Comparison of ENCODE assay signal across 1 cellular context in the genomic region with DNA sequence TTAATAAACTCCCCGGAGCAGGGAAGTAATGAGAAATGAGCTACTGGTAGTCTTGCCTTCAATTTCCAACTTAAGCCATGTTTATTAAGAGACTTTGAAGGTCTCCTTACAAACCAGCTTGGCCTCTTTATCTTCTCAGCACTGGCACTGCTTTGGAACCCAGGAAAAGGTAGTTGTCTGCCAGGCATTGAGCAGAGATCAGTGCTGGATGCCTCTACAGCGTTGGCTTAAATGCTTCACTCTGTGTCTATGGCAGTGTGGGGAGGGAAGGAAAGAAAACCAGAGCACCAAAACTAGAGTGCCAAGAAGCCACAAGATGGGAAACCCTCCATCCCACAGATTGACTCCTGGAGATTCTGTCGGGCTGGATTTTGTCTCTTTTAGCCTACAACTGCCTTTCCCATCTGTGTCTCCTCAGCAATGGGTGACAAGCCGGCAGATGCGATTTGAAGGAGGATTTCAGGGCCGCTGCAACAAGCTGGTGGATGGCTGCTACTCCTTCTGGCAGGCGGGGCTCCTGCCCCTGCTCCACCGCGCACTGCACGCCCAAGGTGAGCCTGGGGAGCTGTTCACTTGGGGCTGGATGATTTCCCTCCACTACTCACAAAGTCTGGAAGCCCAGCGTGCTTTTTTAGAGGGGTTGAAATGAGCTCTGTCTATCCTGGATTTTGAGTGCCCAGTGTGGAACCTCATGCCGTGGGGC.
A peak's percentile ranks its signal among the peaks of the same experiment; 100 is the strongest.
TF ChIP-seq lines count a peak whose summit lies in the region.

No MANE protein-coding gene starts in this region.

TF ChIP-seq in K562, 482 proteins besides CTCF, POLR2A, EP300 and RAD21 (continued from another document):
- TF ChIP-seq YY1 (IDR thresholded peaks at IDR 0.05; ENCODE audit: borderline replicate concordance in 1 of 3, control insufficient read depth in 1 of 3, extremely low read depth in 1 of 3, insufficient read depth in 3 of 3, insufficient read length in 1 of 3, insufficient replicate concordance in 2 of 3, low read depth in 1 of 3, low read length in 2 of 3) (no peak), ZNF785 (CRISPR knock-in tag; IDR thresholded peaks at IDR 0.05) (no peak), PHF20 (IDR thresholded peaks at IDR 0.05; ENCODE audit: partially characterized antibody) (no peak), ZNF830 (CRISPR knock-in tag; IDR thresholded peaks at IDR 0.05) (no peak), RBFOX2 (IDR thresholded peaks at IDR 0.05; ENCODE audit: low read depth, low read length) (peak; percentile 59), DACH1 (IDR thresholded peaks at IDR 0.05; ENCODE audit: partially characterized antibody) (no peak), PRPF4 (IDR thresholded peaks at IDR 0.05; ENCODE audit: insufficient read depth, low read depth, low read length, poor library complexity, severe bottlenecking) (no peak)
- TF ChIP-seq, protein P1, sequence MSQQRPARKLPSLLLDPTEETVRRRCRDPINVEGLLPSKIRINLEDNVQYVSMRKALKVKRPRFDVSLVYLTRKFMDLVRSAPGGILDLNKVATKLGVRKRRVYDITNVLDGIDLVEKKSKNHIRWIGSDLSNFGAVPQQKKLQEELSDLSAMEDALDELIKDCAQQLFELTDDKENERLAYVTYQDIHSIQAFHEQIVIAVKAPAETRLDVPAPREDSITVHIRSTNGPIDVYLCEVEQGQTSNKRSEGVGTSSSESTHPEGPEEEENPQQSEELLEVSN (IDR thresholded peaks at IDR 0.05; ENCODE audit: borderline replicate concordance in 1 of 2, extremely low read depth in 1 of 2, insufficient read depth in 1 of 2, insufficient read length in 1 of 2, low read depth in 1 of 2, low read length in 1 of 2, poor library complexity in 1 of 2, severe bottlenecking in 1 of 2), result peak in 1 of 2 experiments; percentile 38
TF ChIP-seq in K562: peak in this region for 6.
